14 cellular contexts compared by ENCODE assay signal in genomic region chr12:110564471-110564991, GRCh38. TPM values are rescaled to one million over a fixed set of nuclear protein-coding genes. Genes with fewer than 3 reads are reported as not detected.
DNase-seq lines count a peak whose midpoint lies in the region; ATAC-seq, FAIRE-seq and TF ChIP-seq lines count a peak whose summit lies in the region.
"Had no signal": no experiment of that assay in that cellular context is flagged by ENCODE, and none has a peak within 500 bp of the region (broad histone marks: within the 10 kb centered on the region; RNA-seq: fewer than 3 reads in every experiment).

No MANE protein-coding gene starts in this region.

- no peaks in the 10 kb centered on the region for H3K36me3 ChIP-seq in naive thymus-derived CD4-positive, alpha-beta T cell (ENCODE audit: control insufficient read depth in 2 of 3, insufficient read depth in 3 of 3, low read length in 3 of 3)

- H3K9me3 Mint-ChIP-seq in IgD-negative memory B cell: peaks cover 0 to 2% (median 0%) of the 10 kb centered on the region in 3 donors
- peaks cover 0 to 8% (median 3%) of the 10 kb centered on the region in 11 donors for H3K9me3 Mint-ChIP-seq in naive thymus-derived CD4-positive, alpha-beta T cell

- TF ChIP-seq POLR2A in A549 (IDR thresholded peaks at IDR 0.05; ENCODE audit: low read length): no peak

- H3K27ac ChIP-seq in A549 (peak overlapping the region; percentile 28 to 36; a peak in 2 of 6 replicates), epithelial cell of prostate (peak overlapping the region; percentile 83)
- H3K27ac ChIP-seq in naive thymus-derived CD4-positive, alpha-beta T cell (ENCODE audit: low read depth, low read length): peak overlapping the region; percentile 71

- ATAC-seq in A549: no peak
- no peak for ATAC-seq in naive thymus-derived CD4-positive, alpha-beta T cell
- no peak for ATAC-seq in HG03097 (IDR thresholded peaks at IDR 0.05; ENCODE audit: low FRiP score, unreplicated experiment)
- no peak for ATAC-seq in GM21515 (IDR thresholded peaks at IDR 0.05; ENCODE audit: unreplicated experiment)

- peaks cover 5% of the 10 kb centered on the region for H3K36me3 Mint-ChIP-seq in IgD-negative memory B cell
- peaks cover under 1 to 24% (median 4%) of the 10 kb centered on the region in 5 donors for H3K36me3 Mint-ChIP-seq in naive thymus-derived CD4-positive, alpha-beta T cell

- TF ChIP-seq RAD21 in A549 (conservative IDR thresholded peaks at IDR 0.05 in 1 of 2, IDR thresholded peaks at IDR 0.05 in 1 of 2): no peak

- no peak overlapping the region for H3K4me3 ChIP-seq in A549
- no peak overlapping the region for H3K4me3 ChIP-seq in naive thymus-derived CD4-positive, alpha-beta T cell (ENCODE audit: low read length)
- H3K4me3 ChIP-seq: lung had no signal

- no peak for TF ChIP-seq CTCF in A549 (IDR thresholded peaks at IDR 0.05)

- WGBS in A549 (ENCODE audit: missing lambda C conversion rate): 78% methylated on average over 8 of the region's 8 CpGs

- CTCF ChIA-PET in A549 (lab: Yijun Ruan, JAX): interaction anchor here (0.5 to 1.9 kb wide), 3 partner anchors 12 to 36 kb away, joined by 3 to 10 read pairs (median 7); no protein-coding TSS in a partner anchor
- CTCF ChIA-PET in naive thymus-derived CD4-positive, alpha-beta T cell (lab: Charles Lee): no interaction called here

- DNase-seq in A549 (ENCODE audit: low read depth in 1 of 2, low spot score in 1 of 2) (no peak), epithelial cell of prostate (ENCODE audit: low read depth, low spot score) (no peak), NCI-H2227 (lab: John Stamatoyannopoulos, UW; ENCODE audit: unreplicated experiment) (no peak), DMS53 (lab: John Stamatoyannopoulos, UW) (no peak)
- no peak for DNase-seq in naive thymus-derived CD4-positive, alpha-beta T cell
- DNase-seq: activated CD4-positive, alpha-beta T cell treated with anti-CD3 and anti-CD28 coated beads for 48 hours; GF-D8; head of caudate nucleus; NCI-H1417 treated with DMSO at 0.1 percent for 48 hours; NCI-H774 had no signal

- TF ChIP-seq EP300 in A549 (IDR thresholded peaks at IDR 0.05): no peak

- no peak overlapping the region for H3K4me3 Mint-ChIP-seq in IgD-negative memory B cell
- H3K4me3 Mint-ChIP-seq in naive thymus-derived CD4-positive, alpha-beta T cell: peak overlapping the region in 1 of 10 donors; percentile 38

- intact Hi-C loops in naive thymus-derived CD4-positive, alpha-beta T cell (cut with micrococcal nuclease): no loop called here

- H3K27me3 ChIP-seq in naive thymus-derived CD4-positive, alpha-beta T cell (ENCODE audit: control insufficient read depth in 2 of 2, insufficient read depth in 2 of 2, low read length in 2 of 2): no peaks in the 10 kb centered on the region

- POLR2A ChIA-PET in A549 (lab: Yijun Ruan, JAX): no interaction called here
- POLR2A ChIA-PET in naive thymus-derived CD4-positive, alpha-beta T cell (lab: Charles Lee): interaction anchor here (1.0 to 1.3 kb wide), 3 partner anchors 8 to 20 kb away, joined by 3 to 4 read pairs (median 3); no protein-coding TSS in a partner anchor

- H3K4me1 ChIP-seq in A549: peaks cover 61% of the 10 kb centered on the region
- H3K4me1 ChIP-seq in naive thymus-derived CD4-positive, alpha-beta T cell (ENCODE audit: control insufficient read depth in 2 of 2, insufficient read depth in 2 of 2, low read length in 2 of 2): peaks cover 8 to 53% of the 10 kb centered on the region in 2 donors

- peaks cover 49 to 63% (median 55%) of the 10 kb centered on the region in 3 donors for H3K4me1 Mint-ChIP-seq in IgD-negative memory B cell
- H3K4me1 Mint-ChIP-seq in naive thymus-derived CD4-positive, alpha-beta T cell: peaks cover 53 to 90% (median 69%) of the 10 kb centered on the region in 7 donors

- peak overlapping the region; percentile 63 for H3K4me2 ChIP-seq in A549

- no peak for FAIRE-seq in A549 (lab: Jason Lieb, UNC)

- peaks cover 11% of the 10 kb centered on the region for H3K9me3 ChIP-seq in A549
- no peaks in the 10 kb centered on the region for H3K9me3 ChIP-seq in naive thymus-derived CD4-positive, alpha-beta T cell (ENCODE audit: control insufficient read depth in 2 of 3, low read length in 3 of 3)

- H3K27ac Mint-ChIP-seq in IgD-negative memory B cell: peak overlapping the region; percentile 85 to 98 (median 93)
- H3K27ac Mint-ChIP-seq in naive thymus-derived CD4-positive, alpha-beta T cell: peak overlapping the region in 8 of 9 donors; percentile 59 to 98 (median 89)

- no peaks in the 10 kb centered on the region for H3K27me3 Mint-ChIP-seq in IgD-negative memory B cell
- H3K27me3 Mint-ChIP-seq in naive thymus-derived CD4-positive, alpha-beta T cell: no peaks in the 10 kb centered on the region

TF ChIP-seq in A549, 52 proteins besides CTCF, POLR2A, EP300 and RAD21:
- TF ChIP-seq EHMT2 (IDR thresholded peaks at IDR 0.05; ENCODE audit: low read depth): no peak
- TF ChIP-seq FOXS1 (CRISPR knock-in tag; IDR thresholded peaks at IDR 0.05): no peak
- TF ChIP-seq PHF8 (IDR thresholded peaks at IDR 0.05; ENCODE audit: borderline replicate concordance, low read depth): no peak
- no peak for TF ChIP-seq HDAC2 (IDR thresholded peaks at IDR 0.05)
- no peak for TF ChIP-seq ZFP36 (IDR thresholded peaks at IDR 0.05; ENCODE audit: borderline replicate concordance, partially characterized antibody)
- TF ChIP-seq HOXA7 (CRISPR knock-in tag; IDR thresholded peaks at IDR 0.05): no peak
- TF ChIP-seq ATOH8 (CRISPR knock-in tag; IDR thresholded peaks at IDR 0.05; ENCODE audit: low read depth): no peak
- TF ChIP-seq ZC3H11A (IDR thresholded peaks at IDR 0.05): no peak
- no peak for TF ChIP-seq KDM1A (IDR thresholded peaks at IDR 0.05; ENCODE audit: low read depth)
- TF ChIP-seq CEBPB (IDR thresholded peaks at IDR 0.05): no peak

RNA-seq across cellular contexts. Expression of gene PPTC7, which starts 18.6 kb away (rescaled TPM):
- polyA plus RNA-seq in A549 (2011; rRNA removed) (27.1 and 30.3 TPM in 2 replicates), A549 (2017; fragmentation: RNase III; extraction: RNeasy Plus Mini Kit Qiagen cat#74134 plus additional on column Dnase treatment) (13.8 to 15.1 TPM (median 14.7 TPM) in 3 replicates), IgD-negative memory B cell (10.1 TPM)
- 7.9 and 10.0 TPM in 2 replicates for polyA plus RNA-seq in A549 (2012; cell fraction: cytosol; rRNA removed)
- 4.8 and 6.7 TPM in 2 replicates for polyA plus RNA-seq in A549 (2012; cell fraction: nucleus; rRNA removed)
- polyA minus RNA-seq in A549 (2011; rRNA and poly(A)+ RNA removed): 32.6 and 34.4 TPM in 2 replicates
- total RNA-seq in naive thymus-derived CD4-positive, alpha-beta T cell: 10 to 100 TPM; 36.7 to 43.8 (median 38.8) TPM
- polyA plus RNA-seq in naive thymus-derived CD4-positive, alpha-beta T cell: 10 to 100 TPM in 1 of 2 donors, 1 to 10 TPM in 1; 9.7 to 10.7 TPM

RNA-seq across cellular contexts. Expression of gene TCTN1, which starts 49.4 kb away (rescaled TPM):
- polyA plus RNA-seq in A549 (2011; rRNA removed) (56.9 and 62.2 TPM in 2 replicates), A549 (2017; fragmentation: RNase III; extraction: RNeasy Plus Mini Kit Qiagen cat#74134 plus additional on column Dnase treatment) (26.3 to 27.8 TPM (median 26.5 TPM) in 3 replicates), IgD-negative memory B cell (24.2 TPM)
- polyA plus RNA-seq in A549 (2012; cell fraction: cytosol; rRNA removed): 26.2 and 35.0 TPM in 2 replicates
- polyA plus RNA-seq in A549 (2012; cell fraction: nucleus; rRNA removed): 74.3 and 74.7 TPM in 2 replicates
- polyA minus RNA-seq in A549 (2011; rRNA and poly(A)+ RNA removed): 27.0 and 30.7 TPM in 2 replicates
- total RNA-seq in naive thymus-derived CD4-positive, alpha-beta T cell: 10 to 100 TPM in 3 of 5 experiments, 1 to 10 TPM in 2; 5.2 to 13.0 (median 10.2) TPM
- 1 to 10 TPM; 4.2 to 8.8 TPM for polyA plus RNA-seq in naive thymus-derived CD4-positive, alpha-beta T cell

Comparison
In these comparisons a context has a peak if more than half of its experiments do, and no peak if none do; other contexts are left out.
1. H3K27ac ChIP-seq: peak in every context shown above with its lines; median percentile 83 in epithelial cell of prostate; 71 in naive thymus-derived CD4-positive, alpha-beta T cell; 32 in A549.